In genomic region chr2:23803965-23804542, GRCh38 we compare ENCODE assay signal across 8 cellular contexts.
DNase-seq lines count a peak whose midpoint lies in the region; ATAC-seq and TF ChIP-seq lines count a peak whose summit lies in the region.

No MANE protein-coding gene starts in this region.

- H3K4me1 ChIP-seq in body of pancreas (no peaks in the 10 kb centered on the region), lung (ENCODE audit: control insufficient read depth in 2 of 2, insufficient read depth in 2 of 2, low read length in 2 of 2) (no peaks in the 10 kb centered on the region)

- peak; percentile 36 for DNase-seq in ELR (ENCODE audit: low read depth)
- peak; percentile 26 for DNase-seq in KBM-7
- DNase-seq in body of pancreas: peak; percentile 27 to 69 (median 36)
- DNase-seq in lung (ENCODE audit: low spot score): peak; percentile 62
- DNase-seq in SK-N-DZ (ENCODE audit: low spot score): no peak

- no peak for TF ChIP-seq POLR2A in body of pancreas (IDR thresholded peaks at IDR 0.05)

- in situ Hi-C loops in KBM-7 (cut with MboI; ENCODE audit: low pct_unique_long_range_greater_than_20kb, low sequenced_read_pairs): no loop called here

- H3K4me3 ChIP-seq in body of pancreas: no peak overlapping the region
- no peak overlapping the region for H3K4me3 ChIP-seq in lung

- TF ChIP-seq CTCF in body of pancreas (IDR thresholded peaks at IDR 0.05) (no peak), lung (IDR thresholded peaks at IDR 0.05; ENCODE audit: control extremely low read depth, extremely low read depth) (no peak)

- WGBS in body of pancreas, 2 donors: 42 to 58% methylated on average over 5 of the region's 5 CpGs
- WGBS in lung, 2 donors: 57 to 69% methylated on average over 5 of the region's 5 CpGs

- H3K27me3 ChIP-seq in body of pancreas (no peaks in the 10 kb centered on the region), lung (ENCODE audit: control insufficient read depth, insufficient read depth) (no peaks in the 10 kb centered on the region)

- H3K9me3 ChIP-seq in body of pancreas (no peaks in the 10 kb centered on the region), lung (ENCODE audit: control insufficient read depth in 2 of 2, insufficient read depth in 1 of 2, low read length in 1 of 2) (no peaks in the 10 kb centered on the region)

- H3K27ac ChIP-seq in body of pancreas: no peak overlapping the region
- H3K27ac ChIP-seq in lung (ENCODE audit: low read depth in 1 of 2, low read length in 1 of 2): no peak overlapping the region

- ATAC-seq in body of pancreas (no peak), lung (ENCODE audit: insufficient read depth, low FRiP score) (peak; percentile 41), HG03565 (IDR thresholded peaks at IDR 0.05; ENCODE audit: unreplicated experiment) (no peak), HG03175 (IDR thresholded peaks at IDR 0.05; ENCODE audit: unreplicated experiment) (no peak), GM21381 (IDR thresholded peaks at IDR 0.05; ENCODE audit: unreplicated experiment) (no peak)

- no peaks in the 10 kb centered on the region for H3K36me3 ChIP-seq in body of pancreas (replicated peaks in 1 of 2; ENCODE audit: insufficient read depth in 1 of 2, low read depth in 2 of 2)
- peaks cover 0 to 5% of the 10 kb centered on the region in 2 donors for H3K36me3 ChIP-seq in lung (ENCODE audit: control insufficient read depth in 2 of 2, insufficient read depth in 2 of 2, low read length in 2 of 2)

- intact Hi-C loops in body of pancreas (cut with DNase I): no loop called here
